In the genomic region with DNA sequence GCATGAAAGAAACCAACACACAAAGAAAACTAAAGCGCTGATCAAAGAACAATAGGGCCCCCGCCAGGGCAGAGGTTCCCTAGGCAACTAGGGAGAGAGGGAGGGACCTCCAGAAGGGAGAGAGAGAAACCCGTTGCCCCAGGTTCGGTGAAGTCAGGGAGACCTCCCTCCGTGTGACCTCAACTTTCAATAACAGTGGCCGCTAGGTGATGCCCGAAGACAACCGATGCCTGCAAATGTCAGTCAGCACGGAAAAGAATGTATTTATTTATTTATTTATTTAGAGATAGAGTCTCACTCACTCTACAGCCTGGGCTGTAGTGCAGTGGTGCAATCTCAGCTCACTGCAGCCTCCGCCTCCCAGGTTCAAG, we compare ENCODE assay signal across 7 cellular contexts.
DNase-seq lines count a peak whose midpoint lies in the region; TF ChIP-seq lines count a peak whose summit lies in the region.
"Not testable (repeated sequence)": the region's sequence is repeated elsewhere in the genome, so short reads cannot be mapped to it uniquely, and the experiment has no call there.

No MANE protein-coding gene starts in this region.

- not testable (repeated sequence) for H3K27me3 Mint-ChIP-seq in activated naive CD8-positive, alpha-beta T cell

- H3K4me3 Mint-ChIP-seq in activated naive CD8-positive, alpha-beta T cell: peak overlapping the region; percentile 6

- DNase-seq in HT-29 (ENCODE audit: low spot score) (peak; percentile 44), NCI-H2227 treated with DMSO at 0.1 percent for 48 hours (lab: John Stamatoyannopoulos, UW) (peak; percentile 18), SK-MEL-5 (ENCODE audit: low read depth, low spot score) (peak; percentile 81), fibroblast of mammary gland (ENCODE audit: low read depth) (peak; percentile 22), iris pigment epithelial cell (ENCODE audit: low read depth) (peak; percentile 30), pons (ENCODE audit: low spot score) (peak; percentile 22)

- not testable (repeated sequence) for TF ChIP-seq CTCF in fibroblast of mammary gland (conservative IDR thresholded peaks at IDR 0.05; ENCODE audit: control insufficient read depth, insufficient read depth, low read depth, low read length)

- not testable (repeated sequence) for H3K36me3 Mint-ChIP-seq in activated naive CD8-positive, alpha-beta T cell

- not testable (repeated sequence) for H3K4me3 ChIP-seq in fibroblast of mammary gland (ENCODE audit: control insufficient read depth, low read depth, low read length)

- not testable (repeated sequence) for H3K27ac Mint-ChIP-seq in activated naive CD8-positive, alpha-beta T cell

- not testable (repeated sequence) for H3K9me3 Mint-ChIP-seq in activated naive CD8-positive, alpha-beta T cell (ENCODE audit: low read depth)

- in situ Hi-C loops in SK-MEL-5 (cut with HindIII; ENCODE audit: low pct_unique_long_range_greater_than_20kb, low sequenced_read_pairs): not testable (repeated sequence)

- H3K4me1 Mint-ChIP-seq in activated naive CD8-positive, alpha-beta T cell (ENCODE audit: low read depth): not testable (repeated sequence)

Comparison
In these comparisons a context has a peak if more than half of its experiments do, and no peak if none do; other contexts are left out.
1. DNase-seq: peak in every context shown above with its lines; median percentile 81 in SK-MEL-5; 44 in HT-29; 30 in iris pigment epithelial cell; 22 in fibroblast of mammary gland; 22 in pons; 18 in NCI-H2227 treated with DMSO at 0.1 percent for 48 hours.